1 cellular context compared by ENCODE assay signal in the genomic region with DNA sequence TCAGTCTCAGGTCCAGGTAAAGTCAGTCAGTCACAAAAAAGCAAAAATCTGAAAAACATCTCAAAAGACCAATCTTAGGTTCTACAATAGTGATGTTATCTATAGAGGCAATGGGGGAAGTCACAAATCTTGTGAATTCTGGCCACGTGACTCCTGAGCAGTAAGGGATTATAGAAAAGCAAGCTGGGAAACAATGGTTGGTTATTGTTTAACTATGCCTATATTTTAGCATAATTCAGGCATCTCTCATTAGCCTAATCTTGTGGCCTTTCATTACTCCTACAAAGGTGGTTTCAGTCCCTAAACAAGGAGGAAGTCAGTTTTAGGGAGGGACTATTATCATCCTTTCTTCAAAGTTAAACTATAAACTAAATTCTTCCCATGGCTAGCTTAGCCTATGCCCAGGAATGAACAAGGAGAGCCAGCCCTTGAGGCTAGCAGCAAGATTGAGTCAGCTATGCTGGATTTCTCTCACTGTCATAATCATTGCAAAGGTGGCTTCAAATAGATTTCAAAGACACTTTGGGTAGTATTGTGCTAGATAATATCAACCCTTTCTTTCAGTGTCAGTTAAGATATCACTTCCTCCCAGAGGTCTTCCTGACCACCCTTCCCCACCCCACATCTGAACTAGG.
A peak's percentile ranks its signal among the peaks of the same experiment; 100 is the strongest.
TF ChIP-seq lines count a peak whose summit lies in the region.

No MANE protein-coding gene starts in this region.

TF ChIP-seq in K562, 482 proteins besides CTCF, POLR2A, EP300 and RAD21:
- TF ChIP-seq, protein P1, sequence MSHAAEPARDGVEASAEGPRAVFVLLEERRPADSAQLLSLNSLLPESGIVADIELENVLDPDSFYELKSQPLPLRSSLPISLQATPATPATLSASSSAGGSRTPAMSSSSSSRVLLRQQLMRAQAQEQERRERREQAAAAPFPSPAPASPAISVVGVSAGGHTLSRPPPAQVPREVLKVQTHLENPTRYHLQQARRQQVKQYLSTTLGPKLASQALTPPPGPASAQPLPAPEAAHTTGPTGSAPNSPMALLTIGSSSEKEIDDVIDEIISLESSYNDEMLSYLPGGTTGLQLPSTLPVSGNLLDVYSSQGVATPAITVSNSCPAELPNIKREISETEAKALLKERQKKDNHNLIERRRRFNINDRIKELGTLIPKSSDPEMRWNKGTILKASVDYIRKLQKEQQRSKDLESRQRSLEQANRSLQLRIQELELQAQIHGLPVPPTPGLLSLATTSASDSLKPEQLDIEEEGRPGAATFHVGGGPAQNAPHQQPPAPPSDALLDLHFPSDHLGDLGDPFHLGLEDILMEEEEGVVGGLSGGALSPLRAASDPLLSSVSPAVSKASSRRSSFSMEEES (CRISPR knock-in tag; IDR thresholded peaks at IDR 0.05) = 0 out of 2 replicates have a peak, but pooled peaks have one; percentile 12
- TF ChIP-seq, protein P2, sequence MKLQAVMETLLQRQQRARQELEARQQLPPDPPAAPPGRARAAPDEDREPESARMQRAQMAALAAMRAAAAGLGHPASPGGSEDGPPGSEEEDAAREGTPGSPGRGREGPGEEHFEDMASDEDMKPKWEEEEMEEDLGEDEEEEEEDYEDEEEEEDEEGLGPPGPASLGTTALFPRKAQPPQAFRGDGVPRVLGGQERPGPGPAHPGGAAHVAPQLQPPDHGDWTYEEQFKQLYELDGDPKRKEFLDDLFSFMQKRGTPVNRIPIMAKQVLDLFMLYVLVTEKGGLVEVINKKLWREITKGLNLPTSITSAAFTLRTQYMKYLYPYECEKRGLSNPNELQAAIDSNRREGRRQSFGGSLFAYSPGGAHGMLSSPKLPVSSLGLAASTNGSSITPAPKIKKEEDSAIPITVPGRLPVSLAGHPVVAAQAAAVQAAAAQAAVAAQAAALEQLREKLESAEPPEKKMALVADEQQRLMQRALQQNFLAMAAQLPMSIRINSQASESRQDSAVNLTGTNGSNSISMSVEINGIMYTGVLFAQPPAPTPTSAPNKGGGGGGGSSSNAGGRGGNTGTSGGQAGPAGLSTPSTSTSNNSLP (IDR thresholded peaks at IDR 0.05; ENCODE audit: borderline replicate concordance, low read depth, low read length) = no peak
- TF ChIP-seq ZNF830 (CRISPR knock-in tag; IDR thresholded peaks at IDR 0.05) = no peak
